Comparison of ENCODE assay signal across 7 cellular contexts in genomic region chr9:39463696-39464095, GRCh38.
A peak's percentile ranks its signal among the peaks of the same experiment; 100 is the strongest.
DNase-seq lines count a peak whose midpoint lies in the region; ATAC-seq, FAIRE-seq and TF ChIP-seq lines count a peak whose summit lies in the region.
"Not testable (repeated sequence)": the region's sequence is repeated elsewhere in the genome, so short reads cannot be mapped to it uniquely, and the experiment has no call there.

No MANE protein-coding gene starts in this region.

- H3K27ac ChIP-seq in HUES64 (ENCODE audit: low read depth, low read length); WERI-Rb-1; pancreas: not testable (repeated sequence)

- 7% methylated on average over 5 of the region's 8 CpGs for WGBS in HUES64
- whole genome bisulfite sequencing in pancreas, 2 donors: 2 to 7% methylated on average over 5 to 6 of the region's 8 CpGs

- not testable (repeated sequence) for H3K27me3 Mint-ChIP-seq in chondrocyte (ENCODE audit: low read depth)

- peak overlapping the region; percentile 89 for H3K4me3 Mint-ChIP-seq in chondrocyte (ENCODE audit: unreplicated experiment)

- FAIRE-seq in pancreas (lab: Jason Lieb, UNC): not testable (repeated sequence)

- intact Hi-C loops in pancreas (cut with DNase I): not testable (repeated sequence)

- not testable (repeated sequence) for H3K4me1 Mint-ChIP-seq in chondrocyte (ENCODE audit: low read depth)

- DNase-seq in WERI-Rb-1: peak; percentile 8
- DNase-seq in chondrocyte (ENCODE audit: low spot score); pancreas: not testable (repeated sequence)

- not testable (repeated sequence) for H3K27me3 ChIP-seq in HUES64 (ENCODE audit: insufficient read depth, low read length); WERI-Rb-1 (ENCODE audit: insufficient read depth, low read depth, severe bottlenecking); pancreas

- not testable (repeated sequence) for H3K4me1 ChIP-seq in HUES64 (ENCODE audit: insufficient read depth, low read length); pancreas

- not testable (repeated sequence) for H3K9me3 Mint-ChIP-seq in chondrocyte (ENCODE audit: low read depth)

- peak overlapping the region; percentile 51 for H3K4me3 ChIP-seq in HUES64 (ENCODE audit: low read length)
- H3K4me3 ChIP-seq in WERI-Rb-1 (ENCODE audit: low read depth, low read length): peak overlapping the region; percentile 48
- H3K4me3 ChIP-seq in iPS-18c (ENCODE audit: insufficient read depth, low read depth, low read length): peak overlapping the region; percentile 40
- peak overlapping the region in 2 of 4 donors; percentile 38 to 44 for H3K4me3 ChIP-seq in pancreas

- ATAC-seq in GM18520 (IDR thresholded peaks at IDR 0.05; ENCODE audit: unreplicated experiment) (peak; percentile 33), HG02571 (IDR thresholded peaks at IDR 0.05; ENCODE audit: unreplicated experiment) (peak; percentile 40), pancreas (peak; percentile 36 to 55 (median 40))

- not testable (repeated sequence) for H3K36me3 Mint-ChIP-seq in chondrocyte (ENCODE audit: low read depth)

- not testable (repeated sequence) for H3K36me3 ChIP-seq in HUES64 (ENCODE audit: insufficient read depth, low read length); WERI-Rb-1; pancreas

- not testable (repeated sequence) for H3K27ac Mint-ChIP-seq in chondrocyte (ENCODE audit: unreplicated experiment)

- not testable (repeated sequence) for H3K9me3 ChIP-seq in HUES64 (ENCODE audit: insufficient read depth, low read depth, low read length); WERI-Rb-1 (ENCODE audit: severe bottlenecking); iPS-18c (ENCODE audit: control insufficient read depth, insufficient read depth, low read length); pancreas

- not testable (repeated sequence) for H3K9ac ChIP-seq in HUES64 (ENCODE audit: low read depth, low read length)

- TF ChIP-seq CTCF in WERI-Rb-1 (IDR thresholded peaks at IDR 0.05; ENCODE audit: low read depth, low read length); chondrocyte (IDR thresholded peaks at IDR 0.05); pancreas (IDR thresholded peaks at IDR 0.05): not testable (repeated sequence)
